In genomic region chr2:64699712-64700111, GRCh38 we compare ENCODE assay signal across 12 cellular contexts. TPM values are rescaled to one million over a fixed set of nuclear protein-coding genes. Genes with fewer than 3 reads are reported as not detected.
A peak's percentile ranks its signal among the peaks of the same experiment; 100 is the strongest.
DNase-seq lines count a peak whose midpoint lies in the region; ATAC-seq, FAIRE-seq and TF ChIP-seq lines count a peak whose summit lies in the region.
"Had no signal": no experiment of that assay in that cellular context is flagged by ENCODE, and none has a peak within 500 bp of the region (broad histone marks: within the 10 kb centered on the region; RNA-seq: fewer than 3 reads in every experiment).

No MANE protein-coding gene starts in this region.

- CTCF ChIA-PET in activated naive CD4-positive, alpha-beta T cell treated with anti-CD3 and anti-CD28 coated beads for 36 hours (lab: Charles Lee), result no interaction called here
- CTCF ChIA-PET in activated naive CD4-positive, alpha-beta T cell treated with anti-CD3 and anti-CD28 coated beads, Interleukin-2, amount 10 ng/mL, durations not matched to agents 7 days and 5 days (lab: Charles Lee), result no interaction called here

- DNase-seq in activated naive CD4-positive, alpha-beta T cell treated with anti-CD3 and anti-CD28 coated beads for 36 hours, result peak; percentile 53
- DNase-seq in activated naive CD4-positive, alpha-beta T cell treated with anti-CD3 and anti-CD28 coated beads, Interleukin-2, amount 50 U/mL, for 16 hours, result no peak
- DNase-seq in activated naive CD4-positive, alpha-beta T cell treated with anti-CD3 and anti-CD28 coated beads, Interleukin-2, amount 10 ng/mL, durations not matched to agents 7 days and 5 days, result no peak
- DNase-seq in putamen (ENCODE audit: low spot score) (no peak), pancreas (no peak)
- DNase-seq: heart right ventricle; NK-92 treated with Interleukin-12 subunit alpha and Interleukin-12 subunit beta, amount 100 ng/mL, for 24 hours; psoas muscle; tibial artery had no signal

- H3K4me3 Mint-ChIP-seq in activated naive CD4-positive, alpha-beta T cell treated with anti-CD3 and anti-CD28 coated beads for 36 hours, result peak overlapping the region; percentile 26
- no peak overlapping the region for H3K4me3 Mint-ChIP-seq in activated naive CD4-positive, alpha-beta T cell treated with anti-CD3 and anti-CD28 coated beads, Interleukin-2, amount 10 ng/mL, durations not matched to agents 7 days and 5 days
- peak overlapping the region; percentile 56 for H3K4me3 Mint-ChIP-seq in stimulated activated naive CD8-positive, alpha-beta T cell treated with anti-CD3 and anti-CD28 coated beads, Interleukin-15, Interleukin-2, amounts not matched to agents 100 ng/mL and 50 ng/mL, for 24 hours

- H3K4me3 ChIP-seq in pancreas, result no peak overlapping the region
- H3K4me3 ChIP-seq: heart right ventricle, psoas muscle, tibial artery had no signal

- no peak for FAIRE-seq in pancreas (lab: Jason Lieb, UNC)

- intact Hi-C loops in activated naive CD4-positive, alpha-beta T cell treated with anti-CD3 and anti-CD28 coated beads for 36 hours (cut with micrococcal nuclease), result loop anchor here (1.0 to 2.0 kb wide), 7 partner anchors 28 to 485 kb away; partner anchors contain the start of gene CEP68
- intact Hi-C loops in pancreas (cut with DNase I), result no loop called here

- TF ChIP-seq CTCF in pancreas (IDR thresholded peaks at IDR 0.05), result no peak

- H3K27ac ChIP-seq in pancreas, result no peak overlapping the region
- H3K27ac ChIP-seq: psoas muscle, tibial artery had no signal

- peaks cover 54% of the 10 kb centered on the region for H3K4me1 Mint-ChIP-seq in activated naive CD4-positive, alpha-beta T cell treated with anti-CD3 and anti-CD28 coated beads for 36 hours (ENCODE audit: low read depth)
- peaks cover 48% of the 10 kb centered on the region for H3K4me1 Mint-ChIP-seq in activated naive CD4-positive, alpha-beta T cell treated with anti-CD3 and anti-CD28 coated beads, Interleukin-2, amount 10 ng/mL, durations not matched to agents 7 days and 5 days
- H3K4me1 Mint-ChIP-seq in stimulated activated naive CD8-positive, alpha-beta T cell treated with anti-CD3 and anti-CD28 coated beads, Interleukin-15, Interleukin-2, amounts not matched to agents 100 ng/mL and 50 ng/mL, for 24 hours (ENCODE audit: low read depth), result peaks cover 59% of the 10 kb centered on the region

- no peaks in the 10 kb centered on the region for H3K27me3 ChIP-seq in pancreas
- H3K27me3 ChIP-seq: heart right ventricle, tibial artery had no signal

- no peaks in the 10 kb centered on the region for H3K4me1 ChIP-seq in pancreas
- H3K4me1 ChIP-seq: psoas muscle had no signal

- peaks cover 3% of the 10 kb centered on the region for H3K9me3 Mint-ChIP-seq in activated naive CD4-positive, alpha-beta T cell treated with anti-CD3 and anti-CD28 coated beads for 36 hours
- H3K9me3 Mint-ChIP-seq in activated naive CD4-positive, alpha-beta T cell treated with anti-CD3 and anti-CD28 coated beads, Interleukin-2, amount 10 ng/mL, durations not matched to agents 7 days and 5 days, result peaks cover 5% of the 10 kb centered on the region
- peaks cover 4% of the 10 kb centered on the region for H3K9me3 Mint-ChIP-seq in stimulated activated naive CD8-positive, alpha-beta T cell treated with anti-CD3 and anti-CD28 coated beads, Interleukin-15, Interleukin-2, amounts not matched to agents 100 ng/mL and 50 ng/mL, for 24 hours

- no peaks in the 10 kb centered on the region for H3K36me3 Mint-ChIP-seq in activated naive CD4-positive, alpha-beta T cell treated with anti-CD3 and anti-CD28 coated beads for 36 hours (ENCODE audit: low read depth)
- H3K36me3 Mint-ChIP-seq in activated naive CD4-positive, alpha-beta T cell treated with anti-CD3 and anti-CD28 coated beads, Interleukin-2, amount 10 ng/mL, durations not matched to agents 7 days and 5 days, result peaks cover 2% of the 10 kb centered on the region
- H3K36me3 Mint-ChIP-seq in stimulated activated naive CD8-positive, alpha-beta T cell treated with anti-CD3 and anti-CD28 coated beads, Interleukin-15, Interleukin-2, amounts not matched to agents 100 ng/mL and 50 ng/mL, for 24 hours (ENCODE audit: low read depth), result peaks cover 4% of the 10 kb centered on the region

- H3K27me3 Mint-ChIP-seq in activated naive CD4-positive, alpha-beta T cell treated with anti-CD3 and anti-CD28 coated beads for 36 hours (ENCODE audit: low read depth), result no peaks in the 10 kb centered on the region
- H3K27me3 Mint-ChIP-seq in activated naive CD4-positive, alpha-beta T cell treated with anti-CD3 and anti-CD28 coated beads, Interleukin-2, amount 10 ng/mL, durations not matched to agents 7 days and 5 days, result no peaks in the 10 kb centered on the region
- H3K27me3 Mint-ChIP-seq in stimulated activated naive CD8-positive, alpha-beta T cell treated with anti-CD3 and anti-CD28 coated beads, Interleukin-15, Interleukin-2, amounts not matched to agents 100 ng/mL and 50 ng/mL, for 24 hours, result no peaks in the 10 kb centered on the region

- no peaks in the 10 kb centered on the region for H3K36me3 ChIP-seq in pancreas
- H3K36me3 ChIP-seq: heart right ventricle, tibial artery had no signal

- peak; percentile 22 for ATAC-seq in HG03135 (IDR thresholded peaks at IDR 0.05; ENCODE audit: unreplicated experiment)
- ATAC-seq in pancreas, result no peak
- no peak for ATAC-seq in SK-N-SH treated with all-trans-retinoic acid at 6 μM for 48 hours
- ATAC-seq: heart right ventricle, psoas muscle had no signal

- 96 to 97% methylated on average over 8 of the region's 8 CpGs for WGBS in pancreas, 2 donors

- no peaks in the 10 kb centered on the region for H3K9me3 ChIP-seq in pancreas
- H3K9me3 ChIP-seq: heart right ventricle, psoas muscle, tibial artery had no signal

- peak overlapping the region; percentile 88 for H3K27ac Mint-ChIP-seq in activated naive CD4-positive, alpha-beta T cell treated with anti-CD3 and anti-CD28 coated beads for 36 hours
- H3K27ac Mint-ChIP-seq in activated naive CD4-positive, alpha-beta T cell treated with anti-CD3 and anti-CD28 coated beads, Interleukin-2, amount 10 ng/mL, durations not matched to agents 7 days and 5 days, result peak overlapping the region; percentile 39
- H3K27ac Mint-ChIP-seq in stimulated activated naive CD8-positive, alpha-beta T cell treated with anti-CD3 and anti-CD28 coated beads, Interleukin-15, Interleukin-2, amounts not matched to agents 100 ng/mL and 50 ng/mL, for 24 hours, result peak overlapping the region; percentile 97

TF ChIP-seq in SK-N-SH treated with all-trans-retinoic acid at 6 μM for 48 hours, 23 proteins besides CTCF, POLR2A, EP300 and RAD21:
- no peak for TF ChIP-seq PATZ1 (CRISPR knock-in tag; IDR thresholded peaks at IDR 0.05; ENCODE audit: borderline replicate concordance)
- no peak for TF ChIP-seq BACH2 (CRISPR knock-in tag; IDR thresholded peaks at IDR 0.05; ENCODE audit: borderline replicate concordance)
- no peak for TF ChIP-seq ESRRG (CRISPR knock-in tag; IDR thresholded peaks at IDR 0.05)
- TF ChIP-seq RARB (CRISPR knock-in tag; IDR thresholded peaks at IDR 0.05), result no peak
- TF ChIP-seq OSR1 (CRISPR knock-in tag; IDR thresholded peaks at IDR 0.05), result no peak
- TF ChIP-seq TCF4 (CRISPR knock-in tag; IDR thresholded peaks at IDR 0.05; ENCODE audit: borderline replicate concordance), result no peak
- no peak for TF ChIP-seq CREB5 (CRISPR knock-in tag; IDR thresholded peaks at IDR 0.05; ENCODE audit: low read depth)

RNA-seq across cellular contexts. Expression of gene SERTAD2, which starts 46.0 kb away (rescaled TPM):
- 10 to 100 TPM; 11.4 to 11.6 TPM for total RNA-seq in activated naive CD4-positive, alpha-beta T cell treated with anti-CD3 and anti-CD28 coated beads for 36 hours
- total RNA-seq in pancreas, result 1 to 10 TPM; 3.1 to 9.4 (median 4.7) TPM
- polyA plus RNA-seq in pancreas, result 1 to 10 TPM; 2.2 to 3.2 TPM

Comparison
In these comparisons a context has a peak if more than half of its experiments do, and no peak if none do; other contexts are left out.
1. H3K27ac Mint-ChIP-seq: peak in every context shown above with its lines; median percentile 97 in stimulated activated naive CD8-positive, alpha-beta T cell treated with anti-CD3 and anti-CD28 coated beads, Interleukin-15, Interleukin-2, amounts not matched to agents 100 ng/mL and 50 ng/mL, for 24 hours; 88 in activated naive CD4-positive, alpha-beta T cell treated with anti-CD3 and anti-CD28 coated beads for 36 hours; 39 in activated naive CD4-positive, alpha-beta T cell treated with anti-CD3 and anti-CD28 coated beads, Interleukin-2, amount 10 ng/mL, durations not matched to agents 7 days and 5 days.